23 cellular contexts compared by ENCODE assay signal in the genomic region with DNA sequence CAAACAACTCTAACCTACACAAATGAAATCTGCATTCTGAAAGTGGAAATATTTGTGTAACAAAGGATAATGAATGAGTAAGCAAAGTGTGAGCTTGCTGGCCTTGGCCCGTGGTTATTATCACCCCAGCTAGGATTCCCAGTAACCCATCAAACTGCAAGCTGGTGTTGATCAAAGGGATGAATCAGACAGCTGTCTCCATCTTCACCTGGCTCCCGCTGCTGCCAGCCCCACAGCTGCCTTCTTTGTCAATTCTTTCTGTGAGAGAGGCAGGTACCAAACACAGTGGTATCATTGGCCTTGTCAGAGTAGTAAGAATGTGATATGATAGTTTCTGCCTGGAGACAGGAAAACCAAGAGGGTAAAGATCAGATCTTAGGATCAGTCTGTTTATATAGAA.
A peak's percentile ranks its signal among the peaks of the same experiment; 100 is the strongest.
DNase-seq lines count a peak whose midpoint lies in the region; ATAC-seq and TF ChIP-seq lines count a peak whose summit lies in the region.
"Had no signal": no experiment of that assay in that cellular context is flagged by ENCODE, and none has a peak within 500 bp of the region (broad histone marks: within the 10 kb centered on the region; RNA-seq: fewer than 3 reads in every experiment).

No MANE protein-coding gene starts in this region.

- ATAC-seq in GM18870 (IDR thresholded peaks at IDR 0.05; ENCODE audit: unreplicated experiment) (no peak), GM18511 (IDR thresholded peaks at IDR 0.05; ENCODE audit: unreplicated experiment) (no peak), HG02623 (IDR thresholded peaks at IDR 0.05; ENCODE audit: unreplicated experiment) (no peak)
- ATAC-seq: left colon, natural killer cell had no signal

- H3K27ac ChIP-seq in VCaP: peak overlapping the region; percentile 81
- H3K27ac ChIP-seq: BLaER1 treated with 17β-estradiol and CSF1 and Interleukin-3, amounts not matched to agents 10 nM and 100 nM; esophagus muscularis mucosa; parathyroid adenoma; sigmoid colon had no signal

- DNase-seq in NCI-H82 (lab: John Stamatoyannopoulos, UW) (peak; percentile 33), NCI-H82 treated with DMSO at 0.1 percent for 48 hours (lab: John Stamatoyannopoulos, UW; ENCODE audit: unreplicated experiment) (no peak), NCI-H2196 (lab: John Stamatoyannopoulos, UW; ENCODE audit: unreplicated experiment) (peak; percentile 43), pons (ENCODE audit: low spot score) (no peak)
- DNase-seq: activated CD4-positive, CD25-positive, alpha-beta regulatory T cell treated with anti-CD3 and anti-CD28 coated beads, Interleukin-2, amount 50 U/mL, for 72 hours; activated naive CD4-positive, alpha-beta T cell treated with anti-CD3 and anti-CD28 coated beads for 36 hours; activated T-cell treated with anti-CD3 and anti-CD28 coated beads, Interleukin-2, amount 50 U/mL, for 48 hours; aorta; GOT3; IMR-90; left colon; MM.1S; natural killer cell; sigmoid colon; SK-N-SH; T1000 had no signal

- TF ChIP-seq CTCF in VCaP (conservative IDR thresholded peaks at IDR 0.05): no peak

Comparison
In these comparisons a context has a peak if more than half of its experiments do, and no peak if none do; other contexts are left out.
1. DNase-seq: peak in NCI-H82 (single experiment) and NCI-H2196 (single experiment); none in NCI-H82 treated with DMSO at 0.1 percent for 48 hours (single experiment) and pons (single experiment).